ENCODE assay signal across 8 cellular contexts in the genomic region with DNA sequence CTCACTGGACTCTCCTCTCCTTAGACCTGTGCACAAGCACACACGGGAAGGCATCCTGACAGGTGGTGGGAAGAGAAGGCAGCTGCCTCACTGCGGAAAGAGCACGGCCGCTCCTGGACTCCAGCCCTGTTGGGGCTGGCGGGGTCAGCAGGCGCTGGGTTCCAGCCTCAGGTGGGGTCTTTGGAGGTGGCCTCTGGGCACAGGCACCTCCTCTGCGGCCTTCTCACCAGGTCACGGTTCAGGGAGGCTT. TPM values are rescaled to one million over a fixed set of nuclear protein-coding genes. Genes with fewer than 3 reads are reported as not detected.
A peak's percentile ranks its signal among the peaks of the same experiment; 100 is the strongest.
DNase-seq lines count a peak whose midpoint lies in the region; ATAC-seq and TF ChIP-seq lines count a peak whose summit lies in the region.

No MANE protein-coding gene starts in this region.

- TF ChIP-seq CTCF in GM12865 (IDR thresholded peaks at IDR 0.05; ENCODE audit: insufficient read depth, low read depth, low read length, missing control alignments): no peak
- TF ChIP-seq CTCF in RWPE2 (IDR thresholded peaks at IDR 0.05; ENCODE audit: poor library complexity, severe bottlenecking): no peak
- no peak for TF ChIP-seq CTCF in fibroblast of mammary gland (conservative IDR thresholded peaks at IDR 0.05; ENCODE audit: control insufficient read depth, insufficient read depth, low read depth, low read length)
- no peak for TF ChIP-seq CTCF in sigmoid colon (IDR thresholded peaks at IDR 0.05)

- H3K36me3 ChIP-seq in RWPE2 (ENCODE audit: low read depth): peaks cover 15% of the 10 kb centered on the region
- no peaks in the 10 kb centered on the region for H3K36me3 ChIP-seq in sigmoid colon

- H3K4me1 ChIP-seq in RWPE2 (ENCODE audit: insufficient read depth, poor library complexity, severe bottlenecking) (peaks cover 6% of the 10 kb centered on the region), sigmoid colon (peaks cover 0 to 57% (median 52%) of the 10 kb centered on the region in 4 donors)

- TF ChIP-seq EP300 in sigmoid colon (IDR thresholded peaks at IDR 0.05): no peak

- TF ChIP-seq POLR2A in sigmoid colon (IDR thresholded peaks at IDR 0.05): no peak

- DNase-seq in GM12865 (ENCODE audit: low read depth) (no peak), RWPE2 (ENCODE audit: low spot score) (no peak), fibroblast of mammary gland (ENCODE audit: low read depth) (no peak), sigmoid colon (no peak), islet precursor cell (no peak), AG20443 (ENCODE audit: low spot score) (no peak)
- no peak for DNase-seq in activated CD4-positive, CD25-positive, alpha-beta regulatory T cell (lab: John Stamatoyannopoulos, UW)
- no peak for DNase-seq in stimulated activated CD4-positive, alpha-beta T cell treated with anti-CD3 and anti-CD28 coated beads, Interleukin-4, amount 100 ng/mL, for 4 hours

- H3K27ac ChIP-seq in RWPE2 (ENCODE audit: poor library complexity, severe bottlenecking) (peak overlapping the region; percentile 78), sigmoid colon (peak overlapping the region; percentile 72 to 83 (median 76))

- H3K9me3 ChIP-seq in RWPE2 (ENCODE audit: severe bottlenecking) (no peaks in the 10 kb centered on the region), sigmoid colon (no peaks in the 10 kb centered on the region)

- intact Hi-C loops in sigmoid colon (cut with DNase I): loop anchor here (2.0 to 5.0 kb wide), 2 partner anchors 72 to 107 kb away; a partner anchor contains a TSS

- H3K27me3 ChIP-seq in RWPE2 (ENCODE audit: insufficient read depth, poor library complexity, severe bottlenecking) (no peaks in the 10 kb centered on the region), sigmoid colon (no peaks in the 10 kb centered on the region)

- WGBS in sigmoid colon, 2 donors: 17 to 56% methylated on average over 8 of the region's 8 CpGs

- H3K4me3 ChIP-seq in GM12865 (ENCODE audit: low read depth, low read length) (peak overlapping the region; percentile 77), RWPE2 (ENCODE audit: severe bottlenecking) (peak overlapping the region; percentile 82), fibroblast of mammary gland (ENCODE audit: control insufficient read depth, low read depth, low read length) (peak overlapping the region; percentile 54), sigmoid colon (peak overlapping the region; percentile 73 to 84 (median 78))

- ATAC-seq in RWPE2 (ENCODE audit: low read depth): no peak

RNA-seq across cellular contexts. Expression of a gene that starts 0.6 kb away (rescaled TPM):
- total RNA-seq in sigmoid colon: 10 to 100 TPM; 25.7 to 92.8 (median 46.1) TPM
- 10 to 100 TPM; 14.3 to 70.7 (median 18.6) TPM for polyA plus RNA-seq in sigmoid colon

RNA-seq across cellular contexts. Expression of a gene that starts 20.6 kb away (rescaled TPM):
- total RNA-seq in sigmoid colon: not detected
- polyA plus RNA-seq in sigmoid colon: under 1 TPM in 1 of 3 donors, not detected in 2; 0.50 TPM

RNA-seq across cellular contexts. Expression of a gene that starts 55.6 kb away (rescaled TPM):
- total RNA-seq in sigmoid colon: 10 to 100 TPM; 49.8 to 79.5 (median 57.1) TPM
- polyA plus RNA-seq in sigmoid colon: 10 to 100 TPM; 13.6 to 50.0 (median 34.2) TPM
